In genomic region chr15:85950101-85950500, GRCh38 we compare ENCODE assay signal across 16 cellular contexts.
DNase-seq lines count a peak whose midpoint lies in the region; ATAC-seq and TF ChIP-seq lines count a peak whose summit lies in the region.
"Had no signal": no experiment of that assay in that cellular context is flagged by ENCODE, and none has a peak within 500 bp of the region (broad histone marks: within the 10 kb centered on the region; RNA-seq: fewer than 3 reads in every experiment).

No MANE protein-coding gene starts in this region.

- H3K79me2 ChIP-seq in DND-41 (ENCODE audit: insufficient read depth, low read length), result no peaks in the 10 kb centered on the region
- no peaks in the 10 kb centered on the region for H3K79me2 ChIP-seq in KMS-11 (ENCODE audit: insufficient read depth, low read depth)

- H3K27ac ChIP-seq in DND-41 (ENCODE audit: low read length) (peak overlapping the region; percentile 60; the same call in 1 of the 2 replicates), KMS-11 (peak overlapping the region; percentile 84)
- no peak overlapping the region for H3K27ac ChIP-seq in effector memory CD4-positive, alpha-beta T cell (ENCODE audit: insufficient read depth, low read length, poor library complexity, severe bottlenecking)
- H3K27ac ChIP-seq: colonic mucosa, foreskin keratinocyte, GM23248 had no signal

- DNase-seq in DND-41 (peak; percentile 43), AG08396 (ENCODE audit: low spot score) (no peak), H7 (no peak), NCI-H2107 treated with DMSO at 0.1 percent for 48 hours (lab: John Stamatoyannopoulos, UW; ENCODE audit: unreplicated experiment) (no peak)
- DNase-seq in effector memory CD4-positive, alpha-beta T cell, result no peak
- DNase-seq: activated CD4-positive, alpha-beta T cell treated with anti-CD3 and anti-CD28 coated beads for 36 hours; colonic mucosa; foreskin keratinocyte; GM23248; KG1; NCI-H69; stimulated activated CD4-positive, alpha-beta T cell treated with anti-CD3 and anti-CD28 coated beads, Interleukin-2, amount 100 ng/mL, for 48 hours had no signal

- H3K9me3 ChIP-seq in DND-41 (ENCODE audit: insufficient read depth, low read length, severe bottlenecking), result no peaks in the 10 kb centered on the region
- no peaks in the 10 kb centered on the region for H3K9me3 ChIP-seq in effector memory CD4-positive, alpha-beta T cell (ENCODE audit: control insufficient read depth, low read length)
- H3K9me3 ChIP-seq: colonic mucosa had no signal

- ATAC-seq in DND-41 (ENCODE audit: insufficient read depth, low read depth) (peak; percentile 83), GM19467 (IDR thresholded peaks at IDR 0.05; ENCODE audit: unreplicated experiment) (peak; percentile 84), HG02938 (IDR thresholded peaks at IDR 0.05; ENCODE audit: unreplicated experiment) (peak; percentile 86)
- ATAC-seq: activated CD4-positive, alpha-beta T cell treated with anti-CD3 and anti-CD28 coated beads for 36 hours; foreskin keratinocyte; SK-N-SH treated with all-trans-retinoic acid at 6 μM for 48 hours had no signal

- H3K9ac ChIP-seq in DND-41 (ENCODE audit: low read depth, low read length) (no peak overlapping the region), KMS-11 (peak overlapping the region; percentile 35)
- H3K9ac ChIP-seq: GM23248 had no signal

- H3K36me3 ChIP-seq in DND-41 (ENCODE audit: insufficient read depth, low read length) (no peaks in the 10 kb centered on the region), KMS-11 (ENCODE audit: insufficient read depth) (no peaks in the 10 kb centered on the region), H7 (replicated peaks; ENCODE audit: control insufficient read depth, insufficient read depth, low read length) (no peaks in the 10 kb centered on the region)
- no peaks in the 10 kb centered on the region for H3K36me3 ChIP-seq in effector memory CD4-positive, alpha-beta T cell (ENCODE audit: control insufficient read depth, insufficient read depth, low read length)
- H3K36me3 ChIP-seq: colonic mucosa had no signal

- H4K20me1 ChIP-seq in DND-41 (ENCODE audit: insufficient read depth, low read length) (no peaks in the 10 kb centered on the region), KMS-11 (ENCODE audit: insufficient read depth) (no peaks in the 10 kb centered on the region)

- no peak for TF ChIP-seq CTCF in DND-41 (IDR thresholded peaks at IDR 0.05; ENCODE audit: borderline replicate concordance, extremely low read depth, low read length, poor library complexity, severe bottlenecking)
- TF ChIP-seq CTCF in KMS-11 (conservative IDR thresholded peaks at IDR 0.05; ENCODE audit: low read depth, low read length), result no peak

- H3K4me3 ChIP-seq in DND-41 (ENCODE audit: low read depth in 1 of 2, low read length in 2 of 2), result no peak overlapping the region
- no peak overlapping the region for H3K4me3 ChIP-seq in KMS-11 (IDR thresholded peaks at IDR 0.05; ENCODE audit: insufficient read depth, low read depth, low read length)
- H3K4me3 ChIP-seq in effector memory CD4-positive, alpha-beta T cell (ENCODE audit: insufficient read depth, low read depth, low read length, poor library complexity, severe bottlenecking), result no peak overlapping the region
- H3K4me3 ChIP-seq in H7 (ENCODE audit: insufficient read depth, low read depth, low read length), result no peak overlapping the region
- H3K4me3 ChIP-seq: colonic mucosa, GM23248 had no signal

- H3K4me1 ChIP-seq in DND-41 (ENCODE audit: insufficient read depth, low read length) (peaks cover 21% of the 10 kb centered on the region), KMS-11 (ENCODE audit: low read depth, poor library complexity, severe bottlenecking) (peaks cover 77% of the 10 kb centered on the region)
- no peaks in the 10 kb centered on the region for H3K4me1 ChIP-seq in effector memory CD4-positive, alpha-beta T cell (ENCODE audit: control insufficient read depth, insufficient read depth, low read length, poor library complexity, severe bottlenecking)
- H3K4me1 ChIP-seq: colonic mucosa, foreskin keratinocyte had no signal

- H2AFZ ChIP-seq in DND-41 (ENCODE audit: low read depth, low read length) (no peak overlapping the region), KMS-11 (ENCODE audit: low read depth) (0 out of 2 replicates have a peak overlapping the region, but pooled peaks have one; percentile 0)
- H2AFZ ChIP-seq: GM23248 had no signal

- no peak overlapping the region for H3K4me2 ChIP-seq in DND-41 (ENCODE audit: insufficient read depth, low read length)
- peak overlapping the region; percentile 80 for H3K4me2 ChIP-seq in KMS-11

- H3K27me3 ChIP-seq in DND-41 (ENCODE audit: insufficient read depth, low read length, poor library complexity) (no peaks in the 10 kb centered on the region), KMS-11 (ENCODE audit: insufficient read depth, low read depth) (no peaks in the 10 kb centered on the region), H7 (ENCODE audit: control insufficient read depth, insufficient read depth, low read length) (no peaks in the 10 kb centered on the region)
- H3K27me3 ChIP-seq in effector memory CD4-positive, alpha-beta T cell (replicated peaks; ENCODE audit: control insufficient read depth, insufficient read depth, low read length, poor library complexity, severe bottlenecking), result no peaks in the 10 kb centered on the region
- H3K27me3 ChIP-seq: colonic mucosa, foreskin keratinocyte had no signal
